ENCODE assay signal across 8 cellular contexts in the genomic region with DNA sequence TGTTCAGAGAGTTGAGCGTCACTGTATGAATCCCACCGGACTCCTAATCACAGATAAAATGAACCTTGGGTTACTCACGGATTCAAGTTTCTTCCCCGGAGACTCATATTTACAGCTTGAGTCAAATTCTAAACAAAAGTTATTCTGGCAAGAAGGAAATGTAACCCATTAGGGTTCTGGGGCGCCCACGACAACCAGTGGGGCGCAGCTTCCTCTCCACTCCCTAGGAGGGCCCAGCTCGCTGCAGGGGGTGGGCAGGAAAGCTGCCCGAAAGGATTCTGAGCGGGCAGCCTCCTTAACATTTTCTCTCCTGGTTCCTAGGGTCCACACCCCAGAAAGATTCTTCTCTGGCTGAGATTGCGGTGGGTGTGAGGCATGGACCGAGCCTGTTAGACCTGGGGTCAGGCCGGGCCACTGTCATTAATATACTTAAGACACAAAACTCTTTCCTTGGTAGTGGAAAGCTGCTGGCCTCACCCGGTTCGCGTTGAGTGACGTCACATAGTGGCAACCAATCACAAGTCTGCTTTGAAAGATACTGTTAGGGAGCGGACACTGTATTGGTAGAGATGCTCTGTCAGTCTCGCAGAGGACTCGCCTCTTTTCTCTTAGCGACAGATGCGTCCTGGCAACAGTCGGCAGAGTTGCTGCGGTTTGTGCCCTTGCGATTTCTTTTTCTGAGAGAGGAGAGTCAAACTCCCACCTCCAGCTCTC.
DNase-seq lines count a peak whose midpoint lies in the region; ATAC-seq lines count a peak whose summit lies in the region.

No MANE protein-coding gene starts in this region.

- intact Hi-C loops in dendritic cell treated with granulocyte-macrophage colony-stimulating factor and Interleukin-4, amounts not matched to agents 40 ng/mL and 50 ng/mL, for 4 days (cut with micrococcal nuclease), result no loop called here

- H3K9me3 Mint-ChIP-seq in dendritic cell treated with granulocyte-macrophage colony-stimulating factor and Interleukin-4, amounts not matched to agents 40 ng/mL and 50 ng/mL, for 4 days, result no peaks in the 10 kb centered on the region

- peaks cover 25% of the 10 kb centered on the region for H3K4me1 Mint-ChIP-seq in dendritic cell treated with granulocyte-macrophage colony-stimulating factor and Interleukin-4, amounts not matched to agents 40 ng/mL and 50 ng/mL, for 4 days (ENCODE audit: low read depth)

- ATAC-seq in HG03060 (IDR thresholded peaks at IDR 0.05; ENCODE audit: low read depth, unreplicated experiment), result peak; percentile 100

- H3K36me3 Mint-ChIP-seq in dendritic cell treated with granulocyte-macrophage colony-stimulating factor and Interleukin-4, amounts not matched to agents 40 ng/mL and 50 ng/mL, for 4 days (ENCODE audit: low read depth), result no peaks in the 10 kb centered on the region

- peak overlapping the region; percentile 73 for H3K4me3 Mint-ChIP-seq in dendritic cell treated with granulocyte-macrophage colony-stimulating factor and Interleukin-4, amounts not matched to agents 40 ng/mL and 50 ng/mL, for 4 days

- peaks cover 6% of the 10 kb centered on the region for H3K27me3 Mint-ChIP-seq in dendritic cell treated with granulocyte-macrophage colony-stimulating factor and Interleukin-4, amounts not matched to agents 40 ng/mL and 50 ng/mL, for 4 days

- DNase-seq in NCI-H2107 treated with DMSO at 0.1 percent for 48 hours (lab: John Stamatoyannopoulos, UW; ENCODE audit: unreplicated experiment) (peak; percentile 40), NCI-H2107 (lab: John Stamatoyannopoulos, UW) (no peak), NCI-H226 (peak; percentile 96), left kidney (ENCODE audit: low read depth, low spot score) (peak; percentile 99)
- DNase-seq in activated CD4-positive, alpha-beta T cell treated with anti-CD3 and anti-CD28 coated beads for 4 hours, result peak; percentile 79 to 87
- peak; percentile 77 to 83 for DNase-seq in stimulated activated CD4-positive, alpha-beta T cell treated with anti-CD3 and anti-CD28 coated beads, Interleukin-2, amount 100 ng/mL, for 24 hours

- H3K27ac Mint-ChIP-seq in dendritic cell treated with granulocyte-macrophage colony-stimulating factor and Interleukin-4, amounts not matched to agents 40 ng/mL and 50 ng/mL, for 4 days, result peak overlapping the region; percentile 90
